In genomic region chr18:58659691-58660090, GRCh38 we compare ENCODE assay signal across 23 cellular contexts. TPM values are rescaled to one million over a fixed set of nuclear protein-coding genes. Genes with fewer than 3 reads are reported as not detected.
A peak's percentile ranks its signal among the peaks of the same experiment; 100 is the strongest.
DNase-seq lines count a peak whose midpoint lies in the region; ATAC-seq and TF ChIP-seq lines count a peak whose summit lies in the region.
"Had no signal": no experiment of that assay in that cellular context is flagged by ENCODE, and none has a peak within 500 bp of the region (broad histone marks: within the 10 kb centered on the region; RNA-seq: fewer than 3 reads in every experiment).

No MANE protein-coding gene starts in this region.

- H3K36me3 Mint-ChIP-seq in CD4-positive, alpha-beta memory T cell, result peaks cover 2 to 18% of the 10 kb centered on the region in 2 donors
- H3K36me3 Mint-ChIP-seq in T-helper 17 cell (ENCODE audit: low read depth) (peaks cover 5% of the 10 kb centered on the region), CD14-positive monocyte (no peaks in the 10 kb centered on the region)

- no peak for ATAC-seq in T-helper 17 cell
- ATAC-seq: K562 had no signal

- no peak overlapping the region for H4K5ac ChIP-seq in mesendoderm (ENCODE audit: low read length)

- peaks cover 0 to 7% (median 5%) of the 10 kb centered on the region in 8 donors for H3K9me3 Mint-ChIP-seq in CD4-positive, alpha-beta memory T cell
- H3K9me3 Mint-ChIP-seq in CD14-positive monocyte, result peaks cover 0 to 5% (median 0%) of the 10 kb centered on the region in 7 donors
- H3K9me3 Mint-ChIP-seq: H9 had no signal

- H3K9me2 ChIP-seq in SK-N-SH, result no peaks in the 10 kb centered on the region

- peak overlapping the region; percentile 78 to 87 (median 84) for H3K4me3 Mint-ChIP-seq in CD4-positive, alpha-beta memory T cell
- H3K4me3 Mint-ChIP-seq in T-helper 17 cell (peak overlapping the region; percentile 76), CD14-positive monocyte (no peak overlapping the region)
- H3K4me3 Mint-ChIP-seq: H9 had no signal

- TF ChIP-seq RAD21 in SK-N-SH (IDR thresholded peaks at IDR 0.05; ENCODE audit: low read length), result no peak

- no peaks in the 10 kb centered on the region for H3F3A ChIP-seq in SK-N-SH (replicated peaks; ENCODE audit: insufficient read depth)

- H3K4me1 ChIP-seq in CD4-positive, alpha-beta memory T cell (ENCODE audit: insufficient read depth, low read length), result peaks cover 58% of the 10 kb centered on the region
- H3K4me1 ChIP-seq in mesendoderm (ENCODE audit: control insufficient read depth, low read depth, low read length) (no peaks in the 10 kb centered on the region), SK-N-SH (ENCODE audit: control insufficient read depth in 1 of 2, insufficient read depth in 2 of 2, low read depth in 1 of 2, low read length in 1 of 2) (no peaks in the 10 kb centered on the region; a peak in 1 of 4 replicates), prostate gland (replicated peaks) (no peaks in the 10 kb centered on the region)

- H3K27me3 ChIP-seq in CD4-positive, alpha-beta memory T cell (ENCODE audit: insufficient read depth, low read length), result no peaks in the 10 kb centered on the region
- H3K27me3 ChIP-seq in mesendoderm (ENCODE audit: insufficient read depth, low read length, poor library complexity) (no peaks in the 10 kb centered on the region), SK-N-SH (ENCODE audit: insufficient read depth) (no peaks in the 10 kb centered on the region), prostate gland (replicated peaks; ENCODE audit: insufficient read depth) (no peaks in the 10 kb centered on the region)

- no peaks in the 10 kb centered on the region for H3K36me3 ChIP-seq in CD4-positive, alpha-beta memory T cell (ENCODE audit: insufficient read depth, low read length)
- H3K36me3 ChIP-seq in mesendoderm (ENCODE audit: control insufficient read depth, insufficient read depth, low read length), result no peaks in the 10 kb centered on the region
- H3K36me3 ChIP-seq in SK-N-SH (replicated peaks in 1 of 2; ENCODE audit: control insufficient read depth in 1 of 2, insufficient read depth in 2 of 2, low read length in 1 of 2), result no peaks in the 10 kb centered on the region
- no peaks in the 10 kb centered on the region for H3K36me3 ChIP-seq in prostate gland

- TF ChIP-seq POLR2A in prostate gland (IDR thresholded peaks at IDR 0.05), result no peak

- H3K4me2 ChIP-seq in mesendoderm (ENCODE audit: low read length) (no peak overlapping the region), SK-N-SH (no peak overlapping the region)

- H4K20me1 ChIP-seq in SK-N-SH (ENCODE audit: insufficient read depth), result no peaks in the 10 kb centered on the region

- no peaks in the 10 kb centered on the region for H3K9me3 ChIP-seq in CD4-positive, alpha-beta memory T cell (ENCODE audit: control insufficient read depth in 1 of 2, low read length in 2 of 2)
- H3K9me3 ChIP-seq in T-helper 17 cell (ENCODE audit: control insufficient read depth, low read length, poor library complexity, severe bottlenecking) (no peaks in the 10 kb centered on the region), SK-N-SH (no peaks in the 10 kb centered on the region), prostate gland (no peaks in the 10 kb centered on the region)

- no peak for TF ChIP-seq EP300 in SK-N-SH (IDR thresholded peaks at IDR 0.05; ENCODE audit: borderline replicate concordance in 1 of 2, low read depth in 1 of 2, low read length in 1 of 2)

- H3K4me3 ChIP-seq in CD4-positive, alpha-beta memory T cell (ENCODE audit: low read length in 2 of 2), result peak overlapping the region in 1 of 2 donors; percentile 12
- H3K4me3 ChIP-seq in GM12864 (ENCODE audit: low read depth, low read length), result peak overlapping the region; percentile 66
- H3K4me3 ChIP-seq in mesendoderm (ENCODE audit: low read length), result no peak overlapping the region
- H3K4me3 ChIP-seq in SK-N-SH (ENCODE audit: low read depth in 2 of 2, low read length in 1 of 2), result no peak overlapping the region
- H3K4me3 ChIP-seq in prostate gland, result no peak overlapping the region
- H3K4me3 ChIP-seq: coronary artery, K562, skin epidermis had no signal

- H4K8ac ChIP-seq in mesendoderm (ENCODE audit: low read depth, low read length), result no peak overlapping the region

- no peaks in the 10 kb centered on the region for H3K79me1 ChIP-seq in mesendoderm (ENCODE audit: low read length)

- H3K18ac ChIP-seq in mesendoderm (ENCODE audit: low read length), result no peak overlapping the region

- H3K27ac Mint-ChIP-seq in CD4-positive, alpha-beta memory T cell, result peak overlapping the region; percentile 15 to 86 (median 78)
- H3K27ac Mint-ChIP-seq in T-helper 17 cell, result peak overlapping the region; percentile 95
- no peak overlapping the region for H3K27ac Mint-ChIP-seq in CD14-positive monocyte
- H3K27ac Mint-ChIP-seq: H9, progenitor cell of endocrine pancreas had no signal

- intact Hi-C loops in CD4-positive, alpha-beta memory T cell (cut with micrococcal nuclease), result loop anchor here (5.0 kb wide), 2 partner anchors 42 to 117 kb away; no protein-coding TSS in a partner anchor
- intact Hi-C loops in CD14-positive monocyte (cut with micrococcal nuclease), result loop anchor here in 1 of 2 donors (5.0 kb wide), 1 partner anchor 42 kb away; no protein-coding TSS in a partner anchor
- intact Hi-C loops in prostate gland (cut with DNase I), result no loop called here

- H3K9ac ChIP-seq in mesendoderm (ENCODE audit: low read length), result no peak overlapping the region
- H3K9ac ChIP-seq in SK-N-SH, result no peak overlapping the region

- H3K27ac ChIP-seq in CD4-positive, alpha-beta memory T cell (ENCODE audit: low read depth, low read length), result no peak overlapping the region
- H3K27ac ChIP-seq in mesendoderm (ENCODE audit: low read depth, low read length), result no peak overlapping the region
- H3K27ac ChIP-seq in SK-N-SH (ENCODE audit: low read depth in 2 of 2, low read length in 1 of 2), result no peak overlapping the region
- no peak overlapping the region for H3K27ac ChIP-seq in prostate gland
- H3K27ac ChIP-seq: coronary artery, HL-60 had no signal

- H3K56ac ChIP-seq in mesendoderm (ENCODE audit: low read length), result no peak overlapping the region

- no CpG with 5 or more reads among the region's 4 CpGs for WGBS in mesendoderm (ENCODE audit: extremely low coverage, insufficient coverage, low lambda C conversion rate)
- WGBS in SK-N-SH (ENCODE audit: low lambda C conversion rate), result 87% methylated on average over 4 of the region's 4 CpGs
- WGBS in prostate gland, result 96% methylated on average over 4 of the region's 4 CpGs

- H3K79me2 ChIP-seq in mesendoderm (ENCODE audit: control insufficient read depth, insufficient read depth, low read length), result no peaks in the 10 kb centered on the region
- H3K79me2 ChIP-seq in SK-N-SH (ENCODE audit: insufficient read depth), result no peaks in the 10 kb centered on the region

- no peaks in the 10 kb centered on the region for H3K27me3 Mint-ChIP-seq in CD4-positive, alpha-beta memory T cell
- H3K27me3 Mint-ChIP-seq in T-helper 17 cell, result no peaks in the 10 kb centered on the region
- H3K27me3 Mint-ChIP-seq in CD14-positive monocyte (ENCODE audit: low read depth in 3 of 3), result peaks cover 0 to 2% (median 0%) of the 10 kb centered on the region in 3 donors

- DNase-seq in CD4-positive, alpha-beta memory T cell, result no peak
- no peak for DNase-seq in GM12864 (ENCODE audit: low read depth)
- DNase-seq in T-helper 17 cell, result no peak
- no peak for DNase-seq in mesendoderm
- no peak for DNase-seq in CD14-positive monocyte (ENCODE audit: low spot score)
- no peak for DNase-seq in SK-N-SH
- DNase-seq in prostate gland (ENCODE audit: low spot score), result no peak
- DNase-seq: activated effector memory CD4-positive, alpha-beta T cell treated with Interleukin-2 at 50 U/mL for 16 hours; AML-193; DMS 273 treated with DMSO at 0.1 percent for 48 hours; H9; hippocampal formation; NCI-H1048; NCI-H2029 treated with DMSO at 0.1 percent for 48 hours; NCI-H446 treated with DMSO at 0.1 percent for 48 hours; stimulated activated CD4-positive, alpha-beta T cell treated with anti-CD3 and anti-CD28 coated beads, Interleukin-4, amount 100 ng/mL, for 4 hours; SW 1271 had no signal

- no peak overlapping the region for H3K23ac ChIP-seq in mesendoderm (ENCODE audit: low read length)

- H2BK5ac ChIP-seq in mesendoderm (ENCODE audit: low read length), result no peak overlapping the region

- POLR2A ChIA-PET in CD4-positive, alpha-beta memory T cell (lab: Charles Lee; ENCODE audit: partially characterized antibody), result interaction anchor here (0.7 to 6.0 kb wide), 5 partner anchors 11 to 47 kb away, joined by 3 to 160 read pairs (median 14); partner anchors contain the start of gene MALT1
- POLR2A ChIA-PET in SK-N-SH (lab: Yijun Ruan, JAX), result no interaction called here

- H3K4me1 Mint-ChIP-seq in CD4-positive, alpha-beta memory T cell, result peaks cover 36 to 70% (median 52%) of the 10 kb centered on the region in 4 donors
- H3K4me1 Mint-ChIP-seq in T-helper 17 cell (peaks cover 30% of the 10 kb centered on the region), CD14-positive monocyte (peaks cover 31% of the 10 kb centered on the region)

- no peak for TF ChIP-seq CTCF in GM12864 (IDR thresholded peaks at IDR 0.05; ENCODE audit: low read depth, low read length, missing control alignments)
- TF ChIP-seq CTCF in CD14-positive monocyte (IDR thresholded peaks at IDR 0.05), result no peak
- no peak for TF ChIP-seq CTCF in SK-N-SH (IDR thresholded peaks at IDR 0.05)
- no peak for TF ChIP-seq CTCF in prostate gland (IDR thresholded peaks at IDR 0.05)

- CTCF ChIA-PET in CD4-positive, alpha-beta memory T cell (lab: Charles Lee; ENCODE audit: partially characterized antibody), result interaction anchor here (1.2 to 2.9 kb wide), 6 partner anchors 11 to 130 kb away, joined by 3 to 22 read pairs (median 12); partner anchors contain the start of gene MALT1
- CTCF ChIA-PET in SK-N-SH (lab: Yijun Ruan, JAX), result interaction anchor here (1.3 kb wide), 1 partner anchor 12 kb away, joined by 3 read pairs; the partner anchor contains the start of gene MALT1

- H2BK15ac ChIP-seq in mesendoderm (replicated peaks; ENCODE audit: low read depth), result peak overlapping the region; percentile 23

- no peak overlapping the region for H2BK120ac ChIP-seq in mesendoderm (ENCODE audit: low read depth, low read length)

- H2AFZ ChIP-seq in SK-N-SH (ENCODE audit: low read depth), result no peak overlapping the region

- no peak overlapping the region for H3K4ac ChIP-seq in mesendoderm (ENCODE audit: low read depth, low read length)

- no peak overlapping the region for H2AK5ac ChIP-seq in mesendoderm (ENCODE audit: low read length)

RNA-seq across cellular contexts. Expression of gene MALT1, which starts 11.6 kb away (rescaled TPM):
- total RNA-seq in CD4-positive, alpha-beta memory T cell, result 10 to 100 TPM; 90.4 to 96.7 TPM
- polyA plus RNA-seq in CD4-positive, alpha-beta memory T cell, result 10 to 100 TPM; 60.3 to 64.4 TPM
- total RNA-seq in T-helper 17 cell (100 to 1,000 TPM in 1 of 2 donors, 10 to 100 TPM in 1; 87.8 to 108 TPM), prostate gland (10 to 100 TPM; 41.1 to 51.6 TPM)
- polyA plus RNA-seq in mesendoderm (2013, experiment 1 of 2), result 17.6 TPM
- polyA plus RNA-seq in mesendoderm (2013, experiment 2 of 2), result 17.7 TPM
- polyA plus RNA-seq in CD14-positive monocyte (10 to 100 TPM; 18.3 to 23.8 TPM), SK-N-SH (2012; rRNA removed) (6.6 and 10.0 TPM in 2 replicates)
- polyA plus RNA-seq in SK-N-SH (2012; cell fraction: cytosol; rRNA removed), result 9.1 and 10.1 TPM in 2 replicates
- 6.4 and 16.0 TPM in 2 replicates for polyA plus RNA-seq in SK-N-SH (2012; cell fraction: nucleus; rRNA removed)

RNA-seq across cellular contexts. Expression of gene ALPK2, which starts 30.8 kb away (rescaled TPM):
- total RNA-seq in CD4-positive, alpha-beta memory T cell, result 1 to 10 TPM; 1.5 to 1.9 TPM
- under 1 TPM in 1 of 2 donors, not detected in 1; 0.30 TPM for polyA plus RNA-seq in CD4-positive, alpha-beta memory T cell
- total RNA-seq in T-helper 17 cell, result 1 to 10 TPM in 1 of 2 donors, under 1 TPM in 1; 0.65 to 2.6 TPM
- 3.0 TPM for polyA plus RNA-seq in mesendoderm (2013, experiment 1 of 2)
- polyA plus RNA-seq in mesendoderm (2013, experiment 2 of 2), result 3.0 TPM
- under 1 TPM; 0.16 to 0.52 TPM for polyA plus RNA-seq in CD14-positive monocyte
- polyA plus RNA-seq in SK-N-SH (2012; rRNA removed), result 8.9 and 17.5 TPM in 2 replicates
- 5.1 and 5.2 TPM in 2 replicates for polyA plus RNA-seq in SK-N-SH (2012; cell fraction: cytosol; rRNA removed)
- 34.0 and 60.6 TPM in 2 replicates for polyA plus RNA-seq in SK-N-SH (2012; cell fraction: nucleus; rRNA removed)
- total RNA-seq in prostate gland, result under 1 TPM; 0.09 to 0.34 TPM
- total RNA-seq: K562 had no signal
- polyA plus RNA-seq: K562, neural cell had no signal

Comparison
In these comparisons a context has a peak if more than half of its experiments do, and no peak if none do; other contexts are left out.
1. H3K27ac Mint-ChIP-seq: peak in CD4-positive, alpha-beta memory T cell (7 of 7) and T-helper 17 cell (single experiment); none in CD14-positive monocyte (0 of 7).
2. H3K4me3 Mint-ChIP-seq: peak in CD4-positive, alpha-beta memory T cell (8 of 8) and T-helper 17 cell (single experiment); none in CD14-positive monocyte (0 of 2).